In the genomic region with DNA sequence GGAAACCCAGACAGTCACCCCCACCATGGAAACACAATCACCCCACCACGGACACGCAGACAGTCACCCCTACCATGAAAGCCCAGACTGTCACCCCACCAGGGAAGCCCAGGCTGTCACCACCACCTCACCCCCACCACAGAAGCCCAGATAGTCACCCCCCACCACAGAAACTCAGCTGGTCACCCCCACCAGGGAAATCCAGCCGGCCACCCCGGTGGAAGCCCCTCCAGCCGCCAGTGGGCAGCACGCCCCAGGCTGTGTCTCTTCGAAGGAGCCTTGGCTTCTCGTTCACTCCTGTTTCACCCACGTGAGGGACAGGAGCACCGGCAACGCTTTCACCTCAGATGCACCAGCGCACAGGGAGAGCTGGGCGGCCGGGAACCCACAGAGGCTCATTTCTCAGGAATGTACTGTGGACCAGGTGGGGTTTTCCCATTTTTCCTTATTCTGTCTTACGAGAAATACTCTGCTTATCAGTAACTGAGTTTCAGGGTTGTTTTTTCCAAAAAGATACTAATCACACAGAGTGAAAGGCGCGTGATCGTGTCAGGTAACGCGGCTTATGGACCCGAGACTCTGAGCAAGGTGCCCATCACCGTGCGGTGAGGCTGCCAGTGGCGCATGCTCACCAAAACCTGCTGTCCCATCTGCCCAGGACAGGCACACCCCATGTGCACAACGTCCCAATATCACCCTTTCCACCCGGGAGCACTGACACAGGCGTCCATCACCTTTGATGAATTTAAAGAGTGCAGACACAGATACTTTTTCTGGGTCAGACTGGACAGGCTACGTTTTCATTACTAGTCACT, we compare ENCODE assay signal across 13 cellular contexts. TPM values are rescaled to one million over a fixed set of nuclear protein-coding genes. Genes with fewer than 3 reads are reported as not detected.
DNase-seq lines count a peak whose midpoint lies in the region; ATAC-seq and TF ChIP-seq lines count a peak whose summit lies in the region.
"Had no signal": no experiment of that assay in that cellular context is flagged by ENCODE, and none has a peak within 500 bp of the region (broad histone marks: within the 10 kb centered on the region; RNA-seq: fewer than 3 reads in every experiment).

No MANE protein-coding gene starts in this region.

- peak; percentile 9 for DNase-seq in AG20443 (ENCODE audit: low spot score)
- peak; percentile 20 for DNase-seq in EL
- peak; percentile 22 for DNase-seq in astrocyte of the spinal cord (ENCODE audit: low read depth, low spot score)
- no peak for DNase-seq in natural killer cell
- DNase-seq in KG1 (lab: John Stamatoyannopoulos, UW): no peak
- DNase-seq in cortex of kidney (lab: John Stamatoyannopoulos, UW): no peak
- DNase-seq: islet precursor cell, NCI-H1105 treated with DMSO at 0.1 percent for 48 hours, NCI-H345 had no signal

- in situ Hi-C loops in astrocyte of the spinal cord (cut with HindIII; ENCODE audit: low sequenced_read_pairs): no loop called here

- H3K9me3 Mint-ChIP-seq in natural killer cell: no peaks in the 10 kb centered on the region

- peak in 2 of 3 donors; percentile 36 to 62 for ATAC-seq in natural killer cell
- ATAC-seq in HG03108 (IDR thresholded peaks at IDR 0.05; ENCODE audit: unreplicated experiment): no peak
- no peak for ATAC-seq in GM18868 (IDR thresholded peaks at IDR 0.05; ENCODE audit: unreplicated experiment)
- ATAC-seq: SK-N-SH treated with all-trans-retinoic acid at 6 μM for 48 hours had no signal

- no peak overlapping the region for H3K4me3 ChIP-seq in astrocyte of the spinal cord (ENCODE audit: low read depth, low read length)

- H3K36me3 Mint-ChIP-seq in natural killer cell: peaks cover 6% of the 10 kb centered on the region

- H3K27ac Mint-ChIP-seq in natural killer cell: peak overlapping the region; percentile 77 to 78

- peak overlapping the region; percentile 25 for H3K4me3 Mint-ChIP-seq in natural killer cell
- H3K4me3 Mint-ChIP-seq: brain had no signal

- intact Hi-C loops in natural killer cell (cut with micrococcal nuclease): no loop called here

- no peaks in the 10 kb centered on the region for H3K27me3 Mint-ChIP-seq in natural killer cell (ENCODE audit: low read depth in 2 of 2)
- H3K27me3 Mint-ChIP-seq: brain had no signal

- peaks cover 14 to 21% of the 10 kb centered on the region in 2 donors for H3K4me1 Mint-ChIP-seq in natural killer cell
- H3K4me1 Mint-ChIP-seq: brain had no signal

- TF ChIP-seq CTCF in astrocyte of the spinal cord (IDR thresholded peaks at IDR 0.05; ENCODE audit: low read depth, low read length) (no peak), natural killer cell (IDR thresholded peaks at IDR 0.05) (no peak)

RNA-seq across cellular contexts. Expression of a gene that starts 28.0 kb away (rescaled TPM):
- total RNA-seq in natural killer cell: 10 to 100 TPM; 65.3 to 77.3 (median 73.0) TPM

RNA-seq across cellular contexts. Expression of a gene that starts 35.6 kb away (rescaled TPM):
- total RNA-seq in natural killer cell: 10 to 100 TPM; 12.6 to 22.5 (median 15.5) TPM

Comparison
In these comparisons a context has a peak if more than half of its experiments do, and no peak if none do; other contexts are left out.
1. DNase-seq: peak in AG20443 (single experiment), EL (single experiment) and astrocyte of the spinal cord (single experiment); none in natural killer cell (single experiment), KG1 (single experiment) and cortex of kidney (single experiment).
2. ATAC-seq: peak in natural killer cell (2 of 3); none in HG03108 (single experiment) and GM18868 (single experiment).